Comparison of ENCODE assay signal across 17 cellular contexts in genomic region chr17:15440347-15440746, GRCh38.
"Had no signal": no experiment of that assay in that cellular context is flagged by ENCODE, and none has a peak within 500 bp of the region (broad histone marks: within the 10 kb centered on the region; RNA-seq: fewer than 3 reads in every experiment).

No MANE protein-coding gene starts in this region.

- DNase-seq: activated CD4-positive, alpha-beta memory T cell treated with anti-CD3 and anti-CD28 coated beads for 36 hours; activated CD4-positive, alpha-beta T cell treated with anti-CD3 and anti-CD28 coated beads for 36 hours; activated CD8-positive, alpha-beta memory T cell treated with anti-CD3 and anti-CD28 coated beads, Interleukin-2, amount 10 ng/mL, durations not matched to agents 7 days and 5 days; activated naive CD4-positive, alpha-beta T cell treated with anti-CD3 and anti-CD28 coated beads, Interleukin-2, amount 10 ng/mL, durations not matched to agents 7 days and 5 days; activated T-cell treated with anti-CD3 and anti-CD28 coated beads, Interleukin-2, amount 50 U/mL, for 24 hours; gastrocnemius medialis; heart right ventricle; left colon; naive B cell; spleen; stimulated activated naive CD8-positive, alpha-beta T cell treated with anti-CD3 and anti-CD28 coated beads, Interleukin-15, amount 100 ng/mL, for 72 hours; T-helper 9 cell; testis; WERI-Rb-1 had no signal

- H3K27me3 ChIP-seq: gastrocnemius medialis, heart right ventricle, neural progenitor cell, spleen, testis had no signal

- H3K9me3 ChIP-seq: gastrocnemius medialis, heart right ventricle, spleen, testis had no signal

- H3K4me3 ChIP-seq: gastrocnemius medialis, heart right ventricle, lung, neural progenitor cell, spleen, testis had no signal

- ATAC-seq: activated CD4-positive, alpha-beta T cell treated with anti-CD3 and anti-CD28 coated beads for 36 hours; activated CD8-positive, alpha-beta memory T cell treated with anti-CD3 and anti-CD28 coated beads, Interleukin-2, amount 10 ng/mL, durations not matched to agents 7 days and 5 days; gastrocnemius medialis; heart right ventricle; left colon; sciatic nerve; stimulated activated naive CD8-positive, alpha-beta T cell treated with anti-CD3 and anti-CD28 coated beads, Interleukin-15, amount 100 ng/mL, for 72 hours had no signal

- H3K27ac ChIP-seq: gastrocnemius medialis, neural progenitor cell, spleen, testis, WERI-Rb-1 had no signal

- H3K4me1 ChIP-seq: neural progenitor cell had no signal

- H3K36me3 ChIP-seq: gastrocnemius medialis, neural progenitor cell had no signal
